ENCODE assay signal across 8 cellular contexts in the genomic region with DNA sequence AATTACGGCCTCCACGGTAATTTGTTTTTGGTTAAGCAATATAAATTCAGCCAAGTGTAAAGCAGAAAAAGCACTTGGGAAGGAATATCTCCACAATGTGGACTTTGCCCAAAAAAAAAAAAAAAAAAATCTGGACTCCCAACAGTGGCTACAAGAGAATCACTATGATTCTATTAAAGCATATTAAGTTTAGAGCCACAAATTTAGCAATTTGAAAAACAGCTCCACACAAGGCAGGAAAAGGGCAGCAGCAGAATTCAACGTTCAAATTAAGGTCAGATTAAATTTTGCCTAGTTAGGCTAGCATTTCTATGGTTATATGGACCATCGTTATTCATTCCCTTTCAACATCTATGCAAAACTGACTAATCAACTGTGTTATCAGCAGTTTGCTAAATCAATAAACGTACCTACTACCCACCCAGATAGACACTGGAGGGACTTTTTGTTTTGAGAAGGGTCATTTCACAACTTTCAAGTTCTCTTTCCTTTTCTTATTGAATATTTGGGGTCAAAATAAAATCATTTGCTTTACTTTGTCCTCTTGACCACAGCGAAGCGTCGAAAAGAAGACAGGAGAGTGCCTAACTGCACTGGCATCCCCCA. TPM values are rescaled to one million over a fixed set of nuclear protein-coding genes. Genes with fewer than 3 reads are reported as not detected.
A peak's percentile ranks its signal among the peaks of the same experiment; 100 is the strongest.
DNase-seq lines count a peak whose midpoint lies in the region; ATAC-seq and TF ChIP-seq lines count a peak whose summit lies in the region.

No MANE protein-coding gene starts in this region.

- H3K4me1 ChIP-seq in right lobe of liver (peaks cover 0 to 9% (median 0%) of the 10 kb centered on the region in 4 donors), uterus (no peaks in the 10 kb centered on the region)

- no peaks in the 10 kb centered on the region for H3K9me3 ChIP-seq in right lobe of liver
- H3K9me3 ChIP-seq in uterus, result no peaks in the 10 kb centered on the region

- intact Hi-C loops in right lobe of liver (cut with DNase I), result no loop called here
- intact Hi-C loops in uterus (cut with DNase I; ENCODE audit: low total_unique reads), result no loop called here

- H3K4me3 Mint-ChIP-seq in activated T-helper 17 cell treated with anti-CD3 and anti-CD28 coated beads, Interleukin-2, amount 50 U/mL, for 72 hours, result peak overlapping the region; percentile 89

- TF ChIP-seq POLR2A in right lobe of liver (IDR thresholded peaks at IDR 0.05), result no peak
- TF ChIP-seq POLR2A in uterus (IDR thresholded peaks at IDR 0.05), result no peak

- H3K36me3 ChIP-seq in right lobe of liver, result peaks cover 0 to 10% (median 1%) of the 10 kb centered on the region in 4 donors
- H3K36me3 ChIP-seq in uterus, result no peaks in the 10 kb centered on the region

- H3K9me3 Mint-ChIP-seq in activated T-helper 17 cell treated with anti-CD3 and anti-CD28 coated beads, Interleukin-2, amount 50 U/mL, for 72 hours, result no peaks in the 10 kb centered on the region

- peaks cover 16% of the 10 kb centered on the region for H3K4me1 Mint-ChIP-seq in activated T-helper 17 cell treated with anti-CD3 and anti-CD28 coated beads, Interleukin-2, amount 50 U/mL, for 72 hours

- no peaks in the 10 kb centered on the region for H3K27me3 Mint-ChIP-seq in activated T-helper 17 cell treated with anti-CD3 and anti-CD28 coated beads, Interleukin-2, amount 50 U/mL, for 72 hours

- DNase-seq in right lobe of liver (no peak), uterus (no peak), NCI-H774 (lab: John Stamatoyannopoulos, UW) (no peak), NCI-H128 (lab: John Stamatoyannopoulos, UW; ENCODE audit: unreplicated experiment) (no peak)

- H3K36me3 Mint-ChIP-seq in activated T-helper 17 cell treated with anti-CD3 and anti-CD28 coated beads, Interleukin-2, amount 50 U/mL, for 72 hours (ENCODE audit: low read depth), result peaks cover 39% of the 10 kb centered on the region

- WGBS in right lobe of liver (ENCODE audit: insufficient coverage, low coverage, low lambda C conversion rate, missing lambda C conversion rate), result 10% methylated on average over 8 of the region's 8 CpGs

- peak; percentile 1 for ATAC-seq in GM18511 (IDR thresholded peaks at IDR 0.05; ENCODE audit: unreplicated experiment)
- peak; percentile 0 for ATAC-seq in HG02623 (IDR thresholded peaks at IDR 0.05; ENCODE audit: unreplicated experiment)
- ATAC-seq in activated T-helper 17 cell treated with anti-CD3 and anti-CD28 coated beads, Interleukin-2, amount 50 U/mL, for 72 hours (replicated peaks), result no peak
- ATAC-seq in right lobe of liver, result peak in 2 of 4 donors; percentile 2 to 12
- no peak for ATAC-seq in GM19324 (IDR thresholded peaks at IDR 0.05; ENCODE audit: low FRiP score, unreplicated experiment)

- H3K27ac Mint-ChIP-seq in activated T-helper 17 cell treated with anti-CD3 and anti-CD28 coated beads, Interleukin-2, amount 50 U/mL, for 72 hours, result peak overlapping the region; percentile 89

- H3K27ac ChIP-seq in right lobe of liver, result peak overlapping the region in 2 of 3 donors; percentile 81 to 85
- peak overlapping the region; percentile 87 to 92 for H3K27ac ChIP-seq in uterus

- H3K4me3 ChIP-seq in right lobe of liver (peak overlapping the region; percentile 59 to 81 (median 71)), uterus (peak overlapping the region; percentile 62 to 89)

- H3K27me3 ChIP-seq in right lobe of liver, result no peaks in the 10 kb centered on the region
- no peaks in the 10 kb centered on the region for H3K27me3 ChIP-seq in uterus

- TF ChIP-seq CTCF in right lobe of liver (IDR thresholded peaks at IDR 0.05) (no peak), uterus (IDR thresholded peaks at IDR 0.05) (no peak)

RNA-seq across cellular contexts. Expression of a gene that starts 1.0 kb away (rescaled TPM):
- 10 to 100 TPM; 12.8 to 21.7 TPM for total RNA-seq in activated T-helper 17 cell treated with anti-CD3 and anti-CD28 coated beads, Interleukin-2, amount 50 U/mL, for 72 hours
- 1 to 10 TPM; 4.3 to 7.6 (median 6.9) TPM for total RNA-seq in right lobe of liver
- 10 to 100 TPM in 3 of 4 donors, 1 to 10 TPM in 1; 4.4 to 40.0 (median 24.5) TPM for total RNA-seq in uterus

RNA-seq across cellular contexts. Expression of a gene that starts 40.0 kb away (rescaled TPM):
- 10 to 100 TPM; 11.3 to 27.3 TPM for total RNA-seq in activated T-helper 17 cell treated with anti-CD3 and anti-CD28 coated beads, Interleukin-2, amount 50 U/mL, for 72 hours
- total RNA-seq in right lobe of liver (10 to 100 TPM in 2 of 6 experiments, 1 to 10 TPM in 4; 5.8 to 15.3 (median 8.3) TPM), uterus (10 to 100 TPM in 3 of 4 donors, 1 to 10 TPM in 1; 2.8 to 47.0 (median 15.5) TPM)

Comparison
In these comparisons a context has a peak if more than half of its experiments do, and no peak if none do; other contexts are left out.
1. ATAC-seq: peak in GM18511 (single experiment) and HG02623 (single experiment); none in activated T-helper 17 cell treated with anti-CD3 and anti-CD28 coated beads, Interleukin-2, amount 50 U/mL, for 72 hours (single experiment) and GM19324 (single experiment).